23 cellular contexts compared by ENCODE assay signal in genomic region chr1:8810987-8811386, GRCh38. TPM values are rescaled to one million over a fixed set of nuclear protein-coding genes. Genes with fewer than 3 reads are reported as not detected.
DNase-seq lines count a peak whose midpoint lies in the region; ATAC-seq, FAIRE-seq and TF ChIP-seq lines count a peak whose summit lies in the region.
"Had no signal": no experiment of that assay in that cellular context is flagged by ENCODE, and none has a peak within 500 bp of the region (broad histone marks: within the 10 kb centered on the region; RNA-seq: fewer than 3 reads in every experiment).

No MANE protein-coding gene starts in this region.

- H3K4me1 ChIP-seq in HEK293 (ENCODE audit: control insufficient read depth, insufficient read depth, low read length), result peaks cover 13% of the 10 kb centered on the region
- H3K4me1 ChIP-seq in GM12878 (ENCODE audit: control insufficient read depth, insufficient read depth, low read length), result no peaks in the 10 kb centered on the region
- peaks cover 20 to 30% of the 10 kb centered on the region in 2 donors for H3K4me1 ChIP-seq in left lung

- peaks cover 58% of the 10 kb centered on the region for H3K79me2 ChIP-seq in GM12878 (ENCODE audit: control insufficient read depth, insufficient read depth, low read length)

- intact Hi-C loops in GM12878 (cut with micrococcal nuclease; ENCODE audit: unreplicated experiment), result no loop called here
- intact Hi-C loops in left lung (cut with DNase I), result no loop called here

- ATAC-seq in GM12878, result no peak
- no peak for ATAC-seq in left lung
- ATAC-seq: Right ventricle myocardium inferior had no signal

- H3K27ac ChIP-seq in HEK293 (ENCODE audit: extremely low read depth, low read depth, low read length) (no peak overlapping the region), GM12878 (ENCODE audit: control insufficient read depth, insufficient read depth) (no peak overlapping the region), left lung (no peak overlapping the region)
- H3K27ac ChIP-seq: PC-9, SJSA1 had no signal

- no peak for TF ChIP-seq EP300 in GM12878 (IDR thresholded peaks at IDR 0.05; ENCODE audit: borderline replicate concordance in 1 of 2, control insufficient read depth in 1 of 2, low read depth in 2 of 2, low read length in 2 of 2)

- H3K4me3 Mint-ChIP-seq in glutamatergic neuron (ENCODE audit: unreplicated experiment), result peak overlapping the region; percentile 51
- H3K4me3 Mint-ChIP-seq in progenitor cell of endocrine pancreas (ENCODE audit: low read depth), result no peak overlapping the region
- no peak overlapping the region for H3K4me3 Mint-ChIP-seq in activated T-cell treated with anti-CD3 and anti-CD28 coated beads, Interleukin-2, amount 50 U/mL, for 24 hours
- H3K4me3 Mint-ChIP-seq: CD4-positive, alpha-beta memory T cell; HFFc6 had no signal

- peak; percentile 27 for FAIRE-seq in GM12878 (lab: Jason Lieb, UNC)

- in situ Hi-C loops in GM12878 (cut with MboI), result no loop called here

- H4K20me1 ChIP-seq in GM12878 (ENCODE audit: control insufficient read depth, insufficient read depth), result no peaks in the 10 kb centered on the region

- no peak for TF ChIP-seq RAD21 in GM12878 (IDR thresholded peaks at IDR 0.05; ENCODE audit: insufficient read depth, low read depth, low read length)

- CTCF ChIA-PET in HEK293 (lab: Yijun Ruan, JAX) (interaction anchor here (0.6 to 1.9 kb wide), 4 partner anchors 19 to 84 kb away, joined by 3 to 8 read pairs (median 6); no protein-coding TSS in a partner anchor), GM12878 (lab: Yijun Ruan, JAX) (interaction anchor here (0.9 to 3.5 kb wide), 2 partner anchors 38 to 249 kb away, joined by 3 to 28 read pairs; no protein-coding TSS in a partner anchor)

- H3K27me3 ChIP-seq in GM12878 (replicated peaks in 1 of 2; ENCODE audit: control insufficient read depth in 2 of 2, insufficient read depth in 2 of 2, low read length in 1 of 2), result no peaks in the 10 kb centered on the region
- H3K27me3 ChIP-seq in left lung, result no peaks in the 10 kb centered on the region
- H3K27me3 ChIP-seq: SJSA1 had no signal

- H3K4me2 ChIP-seq in GM12878 (ENCODE audit: control insufficient read depth, insufficient read depth), result no peak overlapping the region
- H3K4me2 ChIP-seq: PC-9 had no signal

- no TSS peak for BruUV-seq in GM12878 (replicated peaks; lab: Mats Ljungman, UMichigan)

- peaks cover 10% of the 10 kb centered on the region for H3K27me3 Mint-ChIP-seq in glutamatergic neuron (ENCODE audit: unreplicated experiment)
- H3K27me3 Mint-ChIP-seq in progenitor cell of endocrine pancreas, result no peaks in the 10 kb centered on the region
- no peaks in the 10 kb centered on the region for H3K27me3 Mint-ChIP-seq in activated T-cell treated with anti-CD3 and anti-CD28 coated beads, Interleukin-2, amount 50 U/mL, for 24 hours
- H3K27me3 Mint-ChIP-seq: CD4-positive, alpha-beta memory T cell; IgD-negative memory B cell had no signal

- H3K27ac Mint-ChIP-seq in glutamatergic neuron (ENCODE audit: unreplicated experiment) (peak overlapping the region; percentile 68), progenitor cell of endocrine pancreas (peak overlapping the region; percentile 19)
- no peak overlapping the region for H3K27ac Mint-ChIP-seq in activated T-cell treated with anti-CD3 and anti-CD28 coated beads, Interleukin-2, amount 50 U/mL, for 24 hours
- H3K27ac Mint-ChIP-seq: HFFc6 had no signal

- TF ChIP-seq CTCF in HEK293 (tag by site-specific recombination; IDR thresholded peaks at IDR 0.05) (no peak), GM12878 (IDR thresholded peaks at IDR 0.05 in 2 of 3, conservative IDR thresholded peaks at IDR 0.05 in 1 of 3; ENCODE audit: control insufficient read depth in 2 of 3, extremely low read depth in 1 of 3, insufficient read depth in 1 of 3, low read depth in 3 of 3, low read length in 3 of 3) (no peak), glutamatergic neuron (IDR thresholded peaks at IDR 0.05; ENCODE audit: partially characterized antibody, unreplicated experiment) (no peak), progenitor cell of endocrine pancreas (IDR thresholded peaks at IDR 0.05; ENCODE audit: unreplicated experiment) (no peak), left lung (IDR thresholded peaks at IDR 0.05) (no peak)

- no peaks in the 10 kb centered on the region for H3K9me3 ChIP-seq in HEK293 (ENCODE audit: control insufficient read depth, insufficient read depth, low read depth, low read length)
- H3K9me3 ChIP-seq in GM12878 (replicated peaks; ENCODE audit: control insufficient read depth, insufficient read depth, low read length), result no peaks in the 10 kb centered on the region
- H3K9me3 ChIP-seq in left lung, result no peaks in the 10 kb centered on the region
- H3K9me3 ChIP-seq: SJSA1 had no signal

- peaks cover 37% of the 10 kb centered on the region for H3K4me1 Mint-ChIP-seq in glutamatergic neuron (ENCODE audit: low read depth, unreplicated experiment)
- H3K4me1 Mint-ChIP-seq in progenitor cell of endocrine pancreas (ENCODE audit: low read depth), result peaks cover 45% of the 10 kb centered on the region
- H3K4me1 Mint-ChIP-seq in activated T-cell treated with anti-CD3 and anti-CD28 coated beads, Interleukin-2, amount 50 U/mL, for 24 hours (ENCODE audit: low read depth), result peaks cover 47% of the 10 kb centered on the region

- H3K9ac ChIP-seq in GM12878 (ENCODE audit: control insufficient read depth, insufficient read depth, low read length), result no peak overlapping the region

- H2AFZ ChIP-seq in GM12878 (ENCODE audit: control insufficient read depth, low read depth, low read length), result no peak overlapping the region
- H2AFZ ChIP-seq: PC-9 had no signal

- TF ChIP-seq POLR2A in GM12878 (IDR thresholded peaks at IDR 0.05; ENCODE audit: low read depth, low read length), result no peak

- POLR2A ChIA-PET in HEK293 (lab: Yijun Ruan, JAX), result interaction anchor here (1.2 kb wide), 1 partner anchor 26 kb away, joined by 3 read pairs; no protein-coding TSS in a partner anchor
- POLR2A ChIA-PET in GM12878 (lab: Charles Lee), result interaction anchor here (0.8 to 1.0 kb wide), 2 partner anchors 11 to 50 kb away, joined by 3 read pairs; no protein-coding TSS in a partner anchor

- H3K36me3 Mint-ChIP-seq in glutamatergic neuron (ENCODE audit: unreplicated experiment), result no peaks in the 10 kb centered on the region
- H3K36me3 Mint-ChIP-seq in progenitor cell of endocrine pancreas (ENCODE audit: insufficient read depth), result peaks cover 4% of the 10 kb centered on the region
- no peaks in the 10 kb centered on the region for H3K36me3 Mint-ChIP-seq in activated T-cell treated with anti-CD3 and anti-CD28 coated beads, Interleukin-2, amount 50 U/mL, for 24 hours (ENCODE audit: low read depth)

- WGBS in GM12878 (ENCODE audit: insufficient coverage, insufficient replicate concordance, low lambda C conversion rate, missing lambda C conversion rate), result 96% methylated on average over 4 of the region's 4 CpGs

- SMC1A ChIA-PET in GM12878 (lab: Charles Lee; ENCODE audit: uncharacterized antibody, unreplicated experiment), result interaction anchor here (0.8 to 1.5 kb wide), 7 partner anchors 9 to 249 kb away, joined by 3 to 6 read pairs (median 3); no protein-coding TSS in a partner anchor

- RAD21 ChIA-PET in GM12878 (lab: Charles Lee; ENCODE audit: unreplicated experiment), result interaction anchor here (0.6 to 1.6 kb wide), 4 partner anchors 38 to 85 kb away, joined by 3 to 7 read pairs (median 3); no protein-coding TSS in a partner anchor

- DNase-seq in GM12878 (ENCODE audit: low read depth, low spot score) (no peak), glutamatergic neuron (no peak), progenitor cell of endocrine pancreas (ENCODE audit: low spot score, unreplicated experiment) (no peak), left lung (no peak), GM19240 (ENCODE audit: insufficient read length, low spot score) (no peak)
- no peak for DNase-seq in activated T-cell treated with anti-CD3 and anti-CD28 coated beads, Interleukin-2, amount 50 U/mL, for 24 hours
- DNase-seq: C1 segment of cervical spinal cord; CD4-positive, alpha-beta memory T cell; COR-L47; DMS53; H7; HFFc6; NCI-H1092; NCI-H1417 treated with DMSO at 0.1 percent for 48 hours; NCI-H1694 treated with DMSO at 0.1 percent for 48 hours; NCI-H2081; NCI-H2227 treated with DMSO at 0.1 percent for 48 hours; NCI-H526 treated with DMSO at 0.1 percent for 48 hours; PC-9 had no signal

- H3K4me3 ChIP-seq in HEK293 (ENCODE audit: low read depth, low read length), result no peak overlapping the region
- no peak overlapping the region for H3K4me3 ChIP-seq in GM12878
- H3K4me3 ChIP-seq in left lung, result no peak overlapping the region
- H3K4me3 ChIP-seq: PC-9, SJSA1 had no signal

- no peaks in the 10 kb centered on the region; a peak in 1 of 3 replicates for H3K36me3 ChIP-seq in HEK293 (ENCODE audit: control insufficient read depth in 2 of 2, insufficient read depth in 1 of 2, low read length in 2 of 2)
- H3K36me3 ChIP-seq in GM12878 (ENCODE audit: control insufficient read depth in 2 of 2, insufficient read depth in 2 of 2, low read length in 1 of 2), result no peaks in the 10 kb centered on the region
- H3K36me3 ChIP-seq in left lung, result no peaks in the 10 kb centered on the region

- H3K9me3 Mint-ChIP-seq in glutamatergic neuron (ENCODE audit: unreplicated experiment) (peaks cover 20% of the 10 kb centered on the region), progenitor cell of endocrine pancreas (ENCODE audit: low read depth) (no peaks in the 10 kb centered on the region)
- no peaks in the 10 kb centered on the region for H3K9me3 Mint-ChIP-seq in activated T-cell treated with anti-CD3 and anti-CD28 coated beads, Interleukin-2, amount 50 U/mL, for 24 hours
- H3K9me3 Mint-ChIP-seq: CD4-positive, alpha-beta memory T cell; HFFc6; IgD-negative memory B cell had no signal

RNA-seq across cellular contexts. Expression of gene RERE, which starts 6.5 kb away (rescaled TPM):
- total RNA-seq in GM12878 (2013; cell fraction: nucleolus; rRNA removed), result 221 and 235 TPM in 2 replicates
- total RNA-seq in GM12878 (2014; rRNA removed) (27.6 and 41.7 TPM in 2 replicates), GM12878 (2014; rRNA removed; fragmentation: Illumina TruSeq; extraction: Trizol) (14.6 and 20.3 TPM in 2 replicates), GM12878 (2021) (58.9 and 60.5 TPM in 2 replicates), glutamatergic neuron (ENCODE audit: unreplicated experiment) (252 TPM), progenitor cell of endocrine pancreas (308 and 329 TPM in 2 replicates), left lung (10 to 100 TPM; 73.3 to 76.8 TPM)
- polyA plus RNA-seq in GM12878 (2011; ENCODE audit: low read depth), result 14.5 TPM
- polyA plus RNA-seq in GM12878 (2011; rRNA removed) (7.0 and 8.9 TPM in 2 replicates), GM12878 (2014; fragmentation: Illumina TruSeq; extraction: Trizol) (21.2 and 25.3 TPM in 2 replicates), GM12878 (2014; fragmentation: Nextera tagmentation; extraction: Ambion mirVana) (1 to 10 TPM; 5.2 to 5.9 TPM), GM12878 (2014; rRNA removed) (20.9 and 23.0 TPM in 2 replicates), GM12878 (2016; fragmentation: Nextera tagmentation; extraction: Ambion mirVana) (10 to 100 TPM; 15.8 to 20.2 TPM)
- polyA plus RNA-seq in GM12878 (2011; cell fraction: cytosol; rRNA removed), result 6.9 and 8.9 TPM in 2 replicates
- polyA plus RNA-seq in GM12878 (2011; cell fraction: nucleus; rRNA removed), result 35.2 and 62.7 TPM in 2 replicates
- polyA plus RNA-seq in GM12878 (2012), result 21.5 and 24.0 TPM in 2 replicates
- polyA minus RNA-seq in GM12878 (2011; rRNA and poly(A)+ RNA removed), result 76.2 and 90.7 TPM in 2 replicates
- 35.8 and 43.2 TPM in 2 replicates for polyA minus RNA-seq in GM12878 (2011; cell fraction: cytosol; rRNA and poly(A)+ RNA removed)
- polyA minus RNA-seq in GM12878 (2011; cell fraction: nucleus; rRNA and poly(A)+ RNA removed), result 57.2 and 65.5 TPM in 2 replicates
